Comparison of ENCODE assay signal across 8 cellular contexts in the genomic region with DNA sequence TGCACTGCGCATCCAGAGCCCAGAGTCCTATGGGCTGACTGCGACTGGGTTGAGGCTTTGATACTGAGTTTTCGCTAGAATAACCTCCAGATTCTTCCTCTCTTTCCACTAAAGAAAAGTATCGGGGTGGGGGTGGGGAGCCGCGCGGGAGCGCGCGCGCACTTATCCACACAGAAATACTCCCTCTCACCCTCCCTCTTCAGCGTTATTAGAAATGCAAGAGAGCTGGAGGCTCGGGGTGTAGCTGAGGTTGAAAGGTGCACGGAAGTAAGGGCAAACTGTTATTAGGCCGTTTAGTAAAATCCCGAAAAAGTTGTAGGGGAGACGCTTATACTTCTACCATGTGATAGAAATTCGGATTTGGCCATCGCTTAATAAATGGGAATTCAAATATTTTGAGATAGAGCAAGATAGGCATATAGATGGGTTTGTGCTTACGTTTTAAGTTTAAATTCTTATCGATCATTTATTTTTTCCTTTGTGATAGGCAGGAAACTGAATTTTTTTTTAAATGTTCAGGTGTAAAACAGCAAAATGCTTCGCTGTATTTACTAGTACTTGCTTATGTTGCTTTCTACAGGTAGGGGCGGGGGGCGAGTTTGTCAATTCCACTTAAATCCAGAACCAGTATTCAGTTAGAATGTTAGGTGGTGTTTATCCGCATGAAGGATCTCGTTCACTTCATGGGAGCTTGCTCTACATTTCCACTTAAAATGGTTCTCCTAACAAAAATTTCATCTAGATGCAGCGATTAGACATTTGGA. TPM values are rescaled to one million over a fixed set of nuclear protein-coding genes. Genes with fewer than 3 reads are reported as not detected.
DNase-seq lines count a peak whose midpoint lies in the region; ATAC-seq and TF ChIP-seq lines count a peak whose summit lies in the region.

No MANE protein-coding gene starts in this region.

- H4K20me1 ChIP-seq in HCT116 (ENCODE audit: insufficient read depth), result peaks cover 13% of the 10 kb centered on the region; the same call in 1 of the 2 replicates

- H3K79me2 ChIP-seq in HCT116 (ENCODE audit: insufficient read depth, low read length), result peaks cover 64% of the 10 kb centered on the region

- H3K9me3 Mint-ChIP-seq in progenitor cell of endocrine pancreas (ENCODE audit: low read depth), result no peaks in the 10 kb centered on the region

- H3K4me3 Mint-ChIP-seq in progenitor cell of endocrine pancreas (ENCODE audit: low read depth), result peak overlapping the region; percentile 93

- no peaks in the 10 kb centered on the region for H3K36me3 ChIP-seq in HCT116 (ENCODE audit: control insufficient read depth in 1 of 2, insufficient read depth in 2 of 2, low read length in 2 of 2)

- CTCF ChIA-PET in HCT116 (lab: Charles Lee), result no interaction called here

- peak overlapping the region; percentile 92 for H3K9ac ChIP-seq in HCT116 (ENCODE audit: low read length)

- H3K4me1 ChIP-seq in HCT116 (ENCODE audit: control insufficient read depth in 1 of 2, insufficient read depth in 2 of 2, low read length in 2 of 2) (peaks cover 27 to 64% of the 10 kb centered on the region in 2 experiments), right cardiac atrium (ENCODE audit: control insufficient read depth, insufficient read depth, low read length) (peaks cover 2% of the 10 kb centered on the region)

- no peaks in the 10 kb centered on the region for H3K27me3 Mint-ChIP-seq in progenitor cell of endocrine pancreas

- POLR2A ChIA-PET in HCT116 (lab: Charles Lee), result interaction anchor here (1.3 to 2.7 kb wide), 2 partner anchors 9 to 125 kb away, joined by 7 to 8 read pairs; a partner anchor contains a TSS

- TF ChIP-seq CTCF in HCT116 (IDR thresholded peaks at IDR 0.05 in 2 of 3, conservative IDR thresholded peaks at IDR 0.05 in 1 of 3; ENCODE audit: borderline replicate concordance in 1 of 3, insufficient read depth in 1 of 3, low read depth in 2 of 3, low read length in 2 of 3) (no peak), progenitor cell of endocrine pancreas (IDR thresholded peaks at IDR 0.05; ENCODE audit: unreplicated experiment) (no peak)

- H3K27ac ChIP-seq in HCT116 (ENCODE audit: low read depth, low read length) (peak overlapping the region; percentile 94), angular gyrus (ENCODE audit: low read depth, low read length) (peak overlapping the region; percentile 94), right cardiac atrium (ENCODE audit: low read length) (peak overlapping the region; percentile 98)

- no peak for TF ChIP-seq POLR2A in HCT116 (IDR thresholded peaks at IDR 0.05; ENCODE audit: borderline replicate concordance, extremely low read depth, insufficient read depth, insufficient read length)

- H3K4me2 ChIP-seq in HCT116 (ENCODE audit: low read length), result peak overlapping the region; percentile 90

- no TSS peak for BruUV-seq in HCT116 (replicated peaks; lab: Mats Ljungman, UMichigan)

- no peak for ATAC-seq in HCT116
- ATAC-seq in right cardiac atrium, result peak; percentile 11 to 33
- no peak for ATAC-seq in GM21526 (IDR thresholded peaks at IDR 0.05; ENCODE audit: low FRiP score, unreplicated experiment)

- WGBS in right cardiac atrium, result 2% methylated on average over 27 of the region's 27 CpGs

- peak overlapping the region; percentile 98 for H3K27ac Mint-ChIP-seq in progenitor cell of endocrine pancreas

- H3K4me3 ChIP-seq in HCT116 (replicated peaks in 1 of 2; ENCODE audit: low read depth in 1 of 2, low read length in 2 of 2), result peak overlapping the region; percentile 84 to 93
- H3K4me3 ChIP-seq in right cardiac atrium (ENCODE audit: low read length), result peak overlapping the region; percentile 95

- peak; percentile 68 for DNase-seq in DMS53 treated with DMSO at 0.1 percent for 48 hours (lab: John Stamatoyannopoulos, UW; ENCODE audit: unreplicated experiment)
- no peak for DNase-seq in HCT116 (ENCODE audit: low read depth, low spot score)
- peak; percentile 41 to 73 for DNase-seq in NCI-H526 (lab: John Stamatoyannopoulos, UW)
- DNase-seq in right cardiac atrium, result peak; percentile 15 to 65 (median 59)
- no peak for DNase-seq in progenitor cell of endocrine pancreas (ENCODE audit: low spot score, unreplicated experiment)
- DNase-seq in DMS114 treated with DMSO at 0.1 percent for 48 hours (lab: John Stamatoyannopoulos, UW; ENCODE audit: unreplicated experiment), result no peak

- H3K27me3 ChIP-seq in HCT116 (ENCODE audit: insufficient read depth, low read length) (no peaks in the 10 kb centered on the region), right cardiac atrium (ENCODE audit: control insufficient read depth, insufficient read depth) (no peaks in the 10 kb centered on the region)

- no peaks in the 10 kb centered on the region for H3K9me2 ChIP-seq in HCT116 (ENCODE audit: insufficient read depth)

- H3K9me3 ChIP-seq in HCT116 (ENCODE audit: control insufficient read depth in 1 of 2, insufficient read depth in 1 of 2, low read depth in 1 of 2, low read length in 2 of 2) (no peaks in the 10 kb centered on the region), right cardiac atrium (ENCODE audit: control insufficient read depth, low read length) (no peaks in the 10 kb centered on the region)

- intact Hi-C loops in HCT116 (cut with micrococcal nuclease) (loop anchor here (5.0 to 10.0 kb wide), 3 partner anchors 141 to 563 kb away; no protein-coding TSS in a partner anchor), right cardiac atrium (cut with DNase I) (loop anchor here in 3 of 4 donors (5.0 to 10.0 kb wide), 6 partner anchors 124 to 397 kb away; a partner anchor contains a TSS)

- peaks cover 38% of the 10 kb centered on the region for H3K4me1 Mint-ChIP-seq in progenitor cell of endocrine pancreas (ENCODE audit: low read depth)

- RAD21 ChIA-PET in HCT116 (lab: Charles Lee; ENCODE audit: low non-redundant PET in 1 of 2, low total read pairs in 2 of 2, uncharacterized antibody in 2 of 2, unreplicated experiment in 2 of 2), result interaction anchor here in 1 of 2 experiments (0.6 kb wide), 1 partner anchor 183 kb away, joined by 6 read pairs; no protein-coding TSS in a partner anchor

- no peaks in the 10 kb centered on the region for H3K36me3 Mint-ChIP-seq in progenitor cell of endocrine pancreas (ENCODE audit: insufficient read depth)

- TF ChIP-seq RAD21 in HCT116 (IDR thresholded peaks at IDR 0.05; ENCODE audit: low read depth), result no peak

- no peak overlapping the region for H2AFZ ChIP-seq in HCT116 (ENCODE audit: low read depth, low read length, poor library complexity, severe bottlenecking)

TF ChIP-seq in HCT116, 20 proteins besides CTCF, POLR2A, EP300 and RAD21:
- TF ChIP-seq SRF (IDR thresholded peaks at IDR 0.05; ENCODE audit: low read depth) (no peak), CBX3 (IDR thresholded peaks at IDR 0.05; ENCODE audit: low read depth) (peak; percentile 24; the same call in 1 of the 2 replicates), SIN3A (IDR thresholded peaks at IDR 0.05; ENCODE audit: low read depth) (no peak)

RNA-seq across cellular contexts. Expression of a gene that starts 1.1 kb away (rescaled TPM):
- 66.7 TPM for total RNA-seq in HCT116 (2021; ENCODE audit: unreplicated experiment)
- 10.3 and 10.6 TPM in 2 replicates for polyA plus RNA-seq in HCT116 (2012)
- 100 to 1,000 TPM; 216 to 255 (median 240) TPM for total RNA-seq in right cardiac atrium
- 28.0 TPM for polyA plus RNA-seq in right cardiac atrium
- 176 and 182 TPM in 2 replicates for total RNA-seq in progenitor cell of endocrine pancreas

Comparison
In these comparisons a context has a peak if more than half of its experiments do, and no peak if none do; other contexts are left out.
1. DNase-seq: peak in DMS53 treated with DMSO at 0.1 percent for 48 hours (single experiment), NCI-H526 (2 of 2) and right cardiac atrium (3 of 3); none in HCT116 (single experiment), progenitor cell of endocrine pancreas (single experiment) and DMS114 treated with DMSO at 0.1 percent for 48 hours (single experiment).
2. ATAC-seq: peak in right cardiac atrium (2 of 2); none in HCT116 (single experiment) and GM21526 (single experiment).
3. Peak in every context shown above with its lines, with median percentiles within 50 percentile points of each other: H3K27ac ChIP-seq.